ENCODE assay signal across 8 cellular contexts in the genomic region with DNA sequence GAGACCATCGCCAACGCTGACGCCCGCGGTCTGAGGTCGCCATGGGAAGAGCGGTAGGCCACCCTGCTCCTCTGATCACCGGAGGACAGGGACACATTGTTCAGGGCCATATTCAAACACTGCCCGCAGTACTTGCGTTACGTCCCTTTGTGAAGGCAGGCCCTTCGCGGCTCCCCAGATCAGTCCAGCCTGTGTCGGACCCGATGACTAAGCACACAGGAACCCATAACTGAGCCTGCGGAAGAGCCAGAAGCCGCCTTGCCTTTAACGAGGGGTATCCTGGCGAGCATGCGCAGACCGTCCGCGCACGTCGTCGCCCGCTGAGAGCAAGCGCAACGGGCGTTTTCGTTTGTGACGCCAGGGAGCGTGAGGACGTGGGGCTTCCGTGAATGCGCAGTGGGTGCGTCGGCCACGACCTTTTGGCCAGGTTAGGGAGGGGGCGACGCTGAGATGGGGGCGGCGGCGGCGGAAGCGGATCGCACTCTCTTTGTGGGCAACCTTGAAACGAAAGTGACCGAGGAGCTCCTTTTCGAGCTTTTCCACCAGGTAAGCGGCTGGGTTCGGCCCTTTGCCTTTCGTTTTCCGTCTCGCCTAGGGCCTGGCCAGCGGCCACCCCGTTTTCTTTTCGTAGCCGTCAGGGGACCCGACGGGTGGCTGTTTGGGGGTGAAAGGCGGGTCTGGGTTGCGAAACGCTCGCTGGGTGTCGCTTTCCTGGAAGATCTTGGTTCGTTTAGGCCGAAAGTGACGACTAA. TPM values are rescaled to one million over a fixed set of nuclear protein-coding genes. Genes with fewer than 3 reads are reported as not detected.
DNase-seq lines count a peak whose midpoint lies in the region; ATAC-seq and TF ChIP-seq lines count a peak whose summit lies in the region.

A gene with protein sequence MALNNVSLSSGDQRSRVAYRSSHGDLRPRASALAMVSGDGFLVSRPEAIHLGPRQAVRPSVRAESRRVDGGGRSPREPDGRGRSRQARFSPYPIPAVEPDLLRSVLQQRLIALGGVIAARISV (minus strand): TSS at position 290 of the 752 bp plus-strand sequence. CDS start 180 bp downstream, at position 110.
A gene with protein sequence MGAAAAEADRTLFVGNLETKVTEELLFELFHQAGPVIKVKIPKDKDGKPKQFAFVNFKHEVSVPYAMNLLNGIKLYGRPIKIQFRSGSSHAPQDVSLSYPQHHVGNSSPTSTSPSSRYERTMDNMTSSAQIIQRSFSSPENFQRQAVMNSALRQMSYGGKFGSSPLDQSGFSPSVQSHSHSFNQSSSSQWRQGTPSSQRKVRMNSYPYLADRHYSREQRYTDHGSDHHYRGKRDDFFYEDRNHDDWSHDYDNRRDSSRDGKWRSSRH (plus strand): TSS at position 445 of the 752 bp plus-strand sequence. CDS start 6 bp downstream, at position 451.

- peak within 1 kb of the TSS; percentile 92 for H3K18ac ChIP-seq in trophoblast cell (ENCODE audit: low read length)

- H3K79me1 ChIP-seq in trophoblast cell (ENCODE audit: low read length): peaks cover 13% of the 10 kb centered on the region

- H3K27ac ChIP-seq in SU-DHL-6 (ENCODE audit: low read depth, low read length) (peak within 1 kb of the TSS; percentile 75), trophoblast cell (ENCODE audit: low read depth, low read length) (peak within 1 kb of the TSS; percentile 97), transverse colon (peak within 1 kb of the TSS; percentile 95 to 99 (median 98))

- in situ Hi-C loops in transverse colon (cut with MboI; ENCODE audit: low pct_ligation_motif_present in 1 of 4, low pct_unique_long_range_greater_than_20kb in 1 of 4, low sequenced_read_pairs in 3 of 4): no loop called here

- H2AK5ac ChIP-seq in trophoblast cell (ENCODE audit: low read length): peak within 1 kb of the TSS; percentile 61

- peak within 1 kb of the TSS; percentile 93 for H4K91ac ChIP-seq in trophoblast cell (ENCODE audit: low read depth, low read length)

- no peaks in the 10 kb centered on the region for H4K20me1 ChIP-seq in SU-DHL-6 (ENCODE audit: low read depth, low read length)

- peak within 1 kb of the TSS; percentile 28 for H2BK12ac ChIP-seq in trophoblast cell (ENCODE audit: low read length)

- WGBS in trophoblast cell (ENCODE audit: extremely low coverage, insufficient coverage, insufficient read length): no CpG with 5 or more reads among the region's 69 CpGs
- 2% methylated on average over 60 of the region's 69 CpGs; no CpG with 5 or more reads in 1 of the 2 donors for WGBS in transverse colon (ENCODE audit: low coverage in 1 of 2), 2 donors

- peak within 1 kb of the TSS; percentile 94 for H4K8ac ChIP-seq in trophoblast cell (ENCODE audit: low read depth, low read length)

- no peaks in the 10 kb centered on the region for H3K9me3 ChIP-seq in SU-DHL-6 (ENCODE audit: insufficient read depth, low read length)
- H3K9me3 ChIP-seq in adipocyte (ENCODE audit: control insufficient read depth, low read length): no peaks in the 10 kb centered on the region
- no peaks in the 10 kb centered on the region for H3K9me3 ChIP-seq in trophoblast cell (ENCODE audit: insufficient read depth, low read depth, low read length)
- no peaks in the 10 kb centered on the region for H3K9me3 ChIP-seq in transverse colon

- peak within 1 kb of the TSS; percentile 88 for H3K9ac ChIP-seq in SU-DHL-6 (ENCODE audit: low read length)
- peak within 1 kb of the TSS; percentile 98 for H3K9ac ChIP-seq in adipocyte (ENCODE audit: low read length)
- H3K9ac ChIP-seq in trophoblast cell (ENCODE audit: low read length): peak within 1 kb of the TSS; percentile 88

- intact Hi-C loops in cardiac septum (cut with DNase I) (loop anchor here (1.0 to 10.0 kb wide), 3 partner anchors 39 to 106 kb away; a partner anchor contains a TSS), transverse colon (cut with DNase I; ENCODE audit: low total_unique reads) (no loop called here)

- 0 out of 3 replicates have a peak, but pooled peaks have one; percentile 21 for TF ChIP-seq CTCF in GM12872 (IDR thresholded peaks at IDR 0.05; ENCODE audit: insufficient read depth, low read depth, low read length)
- peak; percentile 29 for TF ChIP-seq CTCF in SU-DHL-6 (IDR thresholded peaks at IDR 0.05; ENCODE audit: insufficient read depth, low read length, poor library complexity, severe bottlenecking)
- no peak for TF ChIP-seq CTCF in transverse colon (IDR thresholded peaks at IDR 0.05)

- H3K4ac ChIP-seq in trophoblast cell (ENCODE audit: low read depth, low read length): peak within 1 kb of the TSS; percentile 98

- H3K4me1 ChIP-seq in adipocyte (ENCODE audit: control insufficient read depth, insufficient read depth, low read length) (peaks cover 38% of the 10 kb centered on the region), trophoblast cell (ENCODE audit: control insufficient read depth in 1 of 2, insufficient read depth in 2 of 2, low read length in 2 of 2) (peaks cover 2 to 3% of the 10 kb centered on the region in 2 experiments), transverse colon (peaks cover 11 to 69% (median 21%) of the 10 kb centered on the region in 4 donors)

- peak within 1 kb of the TSS; percentile 96 for H2BK5ac ChIP-seq in trophoblast cell (ENCODE audit: low read depth, low read length, poor library complexity)

- peaks cover 2% of the 10 kb centered on the region; the same call in 1 of the 2 replicates for H3F3A ChIP-seq in SU-DHL-6 (ENCODE audit: insufficient read depth)

- H3K4me2 ChIP-seq in SU-DHL-6 (ENCODE audit: low read depth, low read length, poor library complexity, severe bottlenecking) (peak within 1 kb of the TSS; percentile 91), trophoblast cell (ENCODE audit: low read length) (peak within 1 kb of the TSS; percentile 65)

- H3K4me3 ChIP-seq in SU-DHL-6 (ENCODE audit: insufficient read depth, low read length, poor library complexity, severe bottlenecking) (peak within 1 kb of the TSS; percentile 84), adipocyte (ENCODE audit: low read length) (peak within 1 kb of the TSS; percentile 98), trophoblast cell (ENCODE audit: low read depth, low read length) (peak within 1 kb of the TSS; percentile 77), transverse colon (peak within 1 kb of the TSS; percentile 45 to 96 (median 72))

- peak; percentile 94 for ATAC-seq in HG02678 (IDR thresholded peaks at IDR 0.05; ENCODE audit: unreplicated experiment)

- peak; percentile 99 for TF ChIP-seq POLR2A in transverse colon (IDR thresholded peaks at IDR 0.05)

- no peak for TF ChIP-seq EP300 in transverse colon (IDR thresholded peaks at IDR 0.05; ENCODE audit: low read depth)

- H3K79me2 ChIP-seq in SU-DHL-6 (ENCODE audit: insufficient read depth, low read length) (peaks cover 62% of the 10 kb centered on the region), trophoblast cell (ENCODE audit: control insufficient read depth, insufficient read depth, low read length, poor library complexity) (peaks cover 11% of the 10 kb centered on the region)

- H4K12ac ChIP-seq in trophoblast cell (ENCODE audit: low read depth, low read length): peak within 1 kb of the TSS; percentile 89

- H3K36me3 ChIP-seq in SU-DHL-6 (ENCODE audit: low read length): peaks cover 24% of the 10 kb centered on the region; the same call in 1 of the 2 replicates
- H3K36me3 ChIP-seq in adipocyte (ENCODE audit: control insufficient read depth, insufficient read depth, low read length, severe bottlenecking): peaks cover 18% of the 10 kb centered on the region
- H3K36me3 ChIP-seq in trophoblast cell (ENCODE audit: control insufficient read depth in 1 of 2, insufficient read depth in 2 of 2, low read length in 2 of 2): peaks cover 0 to 4% of the 10 kb centered on the region in 2 experiments
- H3K36me3 ChIP-seq in transverse colon: peaks cover 0 to 3% (median under 1%) of the 10 kb centered on the region in 4 donors

- peak within 1 kb of the TSS; percentile 91 for H3K14ac ChIP-seq in trophoblast cell (ENCODE audit: low read length)

- H3K27me3 ChIP-seq in SU-DHL-6 (ENCODE audit: low read length) (no peaks in the 10 kb centered on the region), adipocyte (replicated peaks; ENCODE audit: control insufficient read depth, insufficient read depth, low read length) (no peaks in the 10 kb centered on the region), trophoblast cell (ENCODE audit: insufficient read depth, low read length) (no peaks in the 10 kb centered on the region), transverse colon (no peaks in the 10 kb centered on the region)

- H3K23ac ChIP-seq in trophoblast cell (ENCODE audit: low read length): no peak within 1 kb of the TSS

- DNase-seq in NCI-H128 (lab: John Stamatoyannopoulos, UW; ENCODE audit: unreplicated experiment): peak; percentile 95
- DNase-seq in adipocyte (ENCODE audit: low read depth): peak; percentile 99
- peak; percentile 99 for DNase-seq in cardiac septum (ENCODE audit: low spot score)
- DNase-seq in trophoblast cell: peak; percentile 100
- DNase-seq in transverse colon: peak; percentile 98

- H2BK120ac ChIP-seq in trophoblast cell (ENCODE audit: insufficient read depth, low read length, poor library complexity): peak within 1 kb of the TSS; percentile 85

- no peaks in the 10 kb centered on the region for H3K9me2 ChIP-seq in SU-DHL-6 (replicated peaks; ENCODE audit: insufficient read depth, low read length)

- H2AFZ ChIP-seq in SU-DHL-6 (ENCODE audit: low read depth, low read length, severe bottlenecking) (peak within 1 kb of the TSS; percentile 78), trophoblast cell (ENCODE audit: insufficient read depth, low read length, poor library complexity) (peak within 1 kb of the TSS; percentile 24)

RNA-seq across cellular contexts. Expression of the first gene that starts in this region (rescaled TPM):
- total RNA-seq in cardiac septum (9.9 TPM), transverse colon (10 to 100 TPM in 2 of 4 donors, 1 to 10 TPM in 1, not detected in 1; 9.4 to 15.0 (median 14.7) TPM)
- polyA plus RNA-seq in trophoblast cell (2013): 8.7 and 9.2 TPM in 2 replicates

RNA-seq across cellular contexts. Expression of the second gene that starts in this region (rescaled TPM):
- total RNA-seq in cardiac septum (20.3 TPM), transverse colon (10 to 100 TPM in 3 of 4 donors, 1 to 10 TPM in 1; 5.6 to 25.9 (median 23.1) TPM)
- polyA plus RNA-seq in trophoblast cell (2013): 69.9 and 76.9 TPM in 2 replicates

Comparison
In these comparisons a context has a peak if more than half of its experiments do, and no peak if none do; other contexts are left out.
1. Peak in every context shown above with its lines: DNase-seq, ATAC-seq, H3K4me3 ChIP-seq and H3K27ac ChIP-seq.
2. CTCF ChIP-seq: peak in GM12872 (single experiment) and SU-DHL-6 (single experiment); none in transverse colon (0 of 5).